In genomic region chr4:77699731-77700210, GRCh38 we compare ENCODE assay signal across 10 cellular contexts.
DNase-seq lines count a peak whose midpoint lies in the region; ATAC-seq and TF ChIP-seq lines count a peak whose summit lies in the region.
"Had no signal": no experiment of that assay in that cellular context is flagged by ENCODE, and none has a peak within 500 bp of the region (broad histone marks: within the 10 kb centered on the region; RNA-seq: fewer than 3 reads in every experiment).

No MANE protein-coding gene starts in this region.

- H3K9ac ChIP-seq in adipocyte (ENCODE audit: low read length): no peak overlapping the region

- H3K36me3 ChIP-seq in adipocyte (ENCODE audit: control insufficient read depth, insufficient read depth, low read length, severe bottlenecking): no peaks in the 10 kb centered on the region

- DNase-seq in AG10803 (ENCODE audit: low read depth) (peak; percentile 86), HS-5 (ENCODE audit: low read depth) (peak; percentile 75), adipocyte (ENCODE audit: low read depth) (peak; percentile 77), kidney glomerular epithelial cell (lab: John Stamatoyannopoulos, UW) (peak; percentile 81), SIG-M5 treated with dmso at 0.1 percent for 504 hours (lab: John Stamatoyannopoulos, UW; ENCODE audit: unreplicated experiment) (no peak), SKM-1 treated with dmso at 0.1 percent for 144 hours (lab: John Stamatoyannopoulos, UW; ENCODE audit: unreplicated experiment) (no peak)
- DNase-seq in activated CD4-positive, alpha-beta T cell treated with anti-CD3 and anti-CD28 coated beads, Interleukin-2, amount 50 U/mL, for 1 hour: no peak
- no peak for DNase-seq in activated T-cell treated with anti-CD3 and anti-CD28 coated beads, Interleukin-2, amount 50 U/mL, for 4 hours
- DNase-seq: activated CD4-positive, alpha-beta memory T cell treated with anti-CD3 and anti-CD28 coated beads, Interleukin-2, amount 10 ng/mL, durations not matched to agents 7 days and 5 days; stimulated activated naive CD4-positive, alpha-beta T cell had no signal

- no peak for ATAC-seq in activated T-cell treated with anti-CD3 and anti-CD28 coated beads, Interleukin-2, amount 50 U/mL, for 4 hours

- H3K4me1 ChIP-seq in adipocyte (ENCODE audit: control insufficient read depth, insufficient read depth, low read length): peaks cover 27% of the 10 kb centered on the region

- no peaks in the 10 kb centered on the region for H3K9me3 Mint-ChIP-seq in activated T-cell treated with anti-CD3 and anti-CD28 coated beads, Interleukin-2, amount 50 U/mL, for 4 hours
- H3K9me3 Mint-ChIP-seq: activated CD4-positive, alpha-beta memory T cell treated with anti-CD3 and anti-CD28 coated beads, Interleukin-2, amount 10 ng/mL, durations not matched to agents 7 days and 5 days had no signal

- no peak overlapping the region for H3K4me3 Mint-ChIP-seq in activated T-cell treated with anti-CD3 and anti-CD28 coated beads, Interleukin-2, amount 50 U/mL, for 4 hours
- H3K4me3 Mint-ChIP-seq: activated CD4-positive, alpha-beta memory T cell treated with anti-CD3 and anti-CD28 coated beads, Interleukin-2, amount 10 ng/mL, durations not matched to agents 7 days and 5 days had no signal

- no peaks in the 10 kb centered on the region for H3K9me3 ChIP-seq in adipocyte (ENCODE audit: control insufficient read depth, low read length)

- no peaks in the 10 kb centered on the region for H3K4me1 Mint-ChIP-seq in activated T-cell treated with anti-CD3 and anti-CD28 coated beads, Interleukin-2, amount 50 U/mL, for 4 hours (ENCODE audit: low read depth)
- H3K4me1 Mint-ChIP-seq: activated CD4-positive, alpha-beta memory T cell treated with anti-CD3 and anti-CD28 coated beads, Interleukin-2, amount 10 ng/mL, durations not matched to agents 7 days and 5 days had no signal

- H3K4me3 ChIP-seq in AG10803 (ENCODE audit: low read length) (no peak overlapping the region), adipocyte (ENCODE audit: low read length) (no peak overlapping the region)

- TF ChIP-seq CTCF in AG10803 (conservative IDR thresholded peaks at IDR 0.05; ENCODE audit: low read length): peak; percentile 39

- H3K36me3 Mint-ChIP-seq in activated T-cell treated with anti-CD3 and anti-CD28 coated beads, Interleukin-2, amount 50 U/mL, for 4 hours (ENCODE audit: insufficient read depth): no peaks in the 10 kb centered on the region

- H3K27me3 ChIP-seq in adipocyte (replicated peaks; ENCODE audit: control insufficient read depth, insufficient read depth, low read length): no peaks in the 10 kb centered on the region

- H3K27me3 Mint-ChIP-seq in activated T-cell treated with anti-CD3 and anti-CD28 coated beads, Interleukin-2, amount 50 U/mL, for 4 hours (ENCODE audit: low read depth): no peaks in the 10 kb centered on the region

Comparison
In these comparisons a context has a peak if more than half of its experiments do, and no peak if none do; other contexts are left out.
1. DNase-seq: peak in AG10803 (single experiment), HS-5 (single experiment), adipocyte (single experiment) and kidney glomerular epithelial cell (single experiment); none in activated CD4-positive, alpha-beta T cell treated with anti-CD3 and anti-CD28 coated beads, Interleukin-2, amount 50 U/mL, for 1 hour (single experiment), SIG-M5 treated with dmso at 0.1 percent for 504 hours (single experiment), SKM-1 treated with dmso at 0.1 percent for 144 hours (single experiment) and activated T-cell treated with anti-CD3 and anti-CD28 coated beads, Interleukin-2, amount 50 U/mL, for 4 hours (single experiment).